In genomic region chr3:113825090-113825489, GRCh38 we compare ENCODE assay signal across 1 cellular context.
TF ChIP-seq lines count a peak whose summit lies in the region.

No MANE protein-coding gene starts in this region.

TF ChIP-seq in GM12878, 131 proteins besides CTCF, POLR2A, EP300 and RAD21 (continued from another document):
- peak; percentile 57 for TF ChIP-seq SKIL (IDR thresholded peaks at IDR 0.05; ENCODE audit: low read depth, poor library complexity, severe bottlenecking)
- no peak for TF ChIP-seq SRF (IDR thresholded peaks at IDR 0.05; ENCODE audit: low read depth in 2 of 2, low read length in 2 of 2)
- no peak for TF ChIP-seq BACH1 (IDR thresholded peaks at IDR 0.05; ENCODE audit: borderline replicate concordance)
- no peak for TF ChIP-seq RCOR1 (conservative IDR thresholded peaks at IDR 0.05; ENCODE audit: low read depth, low read length)
- TF ChIP-seq SIN3A (IDR thresholded peaks at IDR 0.05; ENCODE audit: low read depth, low read length): no peak
- TF ChIP-seq ATF7 (IDR thresholded peaks at IDR 0.05; ENCODE audit: low read depth): peak; percentile 88
- TF ChIP-seq BHLHE40 (IDR thresholded peaks at IDR 0.05; ENCODE audit: borderline replicate concordance in 1 of 2, low read depth in 2 of 2, low read length in 1 of 2): no peak
- no peak for TF ChIP-seq NR2F1 (conservative IDR thresholded peaks at IDR 0.05)
- TF ChIP-seq TCF7 (IDR thresholded peaks at IDR 0.05; ENCODE audit: borderline replicate concordance): no peak
- no peak for TF ChIP-seq FOXK2 (IDR thresholded peaks at IDR 0.05)
- TF ChIP-seq POU2F2 (IDR thresholded peaks at IDR 0.05; ENCODE audit: borderline replicate concordance, low read depth, low read length): no peak; the same call in 2 of the 3 replicates
- no peak for TF ChIP-seq ESRRA (IDR thresholded peaks at IDR 0.05; ENCODE audit: low read length)
- TF ChIP-seq LARP7 (IDR thresholded peaks at IDR 0.05): no peak
- TF ChIP-seq MEF2A (IDR thresholded peaks at IDR 0.05; ENCODE audit: insufficient read depth, low read depth, low read length): no peak
- TF ChIP-seq SMC3 (IDR thresholded peaks at IDR 0.05; ENCODE audit: borderline replicate concordance, low read length): no peak
- no peak for TF ChIP-seq MYB (IDR thresholded peaks at IDR 0.05; ENCODE audit: borderline replicate concordance, low read depth, low read length)
- no peak for TF ChIP-seq SREBF2 (IDR thresholded peaks at IDR 0.05; ENCODE audit: low read length)
- TF ChIP-seq SMAD1 (IDR thresholded peaks at IDR 0.05; ENCODE audit: low read depth, partially characterized antibody): no peak
- no peak for TF ChIP-seq SPI1 (IDR thresholded peaks at IDR 0.05; ENCODE audit: borderline replicate concordance, insufficient read depth, low read depth, low read length)
- TF ChIP-seq IRF5 (IDR thresholded peaks at IDR 0.05; ENCODE audit: borderline replicate concordance): no peak
- TF ChIP-seq RFX5 (IDR thresholded peaks at IDR 0.05; ENCODE audit: low read depth, low read length): no peak
- TF ChIP-seq IRF4 (IDR thresholded peaks at IDR 0.05; ENCODE audit: low read depth, low read length): peak; percentile 80
- no peak for TF ChIP-seq CUX1 (IDR thresholded peaks at IDR 0.05; ENCODE audit: insufficient replicate concordance, low read depth, low read length)
- no peak for TF ChIP-seq PML (IDR thresholded peaks at IDR 0.05; ENCODE audit: low read length)
- TF ChIP-seq NFXL1 (IDR thresholded peaks at IDR 0.05; ENCODE audit: borderline replicate concordance): no peak
- peak; percentile 76 for TF ChIP-seq MTA2 (IDR thresholded peaks at IDR 0.05; ENCODE audit: low read depth)
- no peak for TF ChIP-seq MYC (IDR thresholded peaks at IDR 0.05; ENCODE audit: insufficient read depth, insufficient read length, insufficient replicate concordance, low read length, severe bottlenecking)
- TF ChIP-seq CHD1 (IDR thresholded peaks at IDR 0.05; ENCODE audit: low read depth, low read length): no peak
- TF ChIP-seq BCL3 (IDR thresholded peaks at IDR 0.05; ENCODE audit: borderline replicate concordance, insufficient read depth, low read depth, low read length, poor library complexity, severe bottlenecking): peak; percentile 25
- TF ChIP-seq DPF2 (IDR thresholded peaks at IDR 0.05): peak; percentile 93
- peak; percentile 32; the same call in 1 of the 2 replicates for TF ChIP-seq ZNF217 (IDR thresholded peaks at IDR 0.05)
- no peak for TF ChIP-seq ZNF274 (IDR thresholded peaks at IDR 0.05; ENCODE audit: insufficient read depth, insufficient read length)
- TF ChIP-seq YY1 (IDR thresholded peaks at IDR 0.05; ENCODE audit: low read depth, low read length): 0 out of 2 replicates have a peak, but pooled peaks have one; percentile 25
- 0 out of 4 replicates have a peak, but pooled peaks of 1 of the 2 experiments have one; percentile 46 for TF ChIP-seq CEBPB (IDR thresholded peaks at IDR 0.05; ENCODE audit: borderline replicate concordance in 1 of 2, low read depth in 2 of 2, low read length in 2 of 2)
- no peak for TF ChIP-seq MAX (IDR thresholded peaks at IDR 0.05; ENCODE audit: low read depth, low read length)
- peak; percentile 55; the same call in 1 of the 2 replicates for TF ChIP-seq STAT3 (IDR thresholded peaks at IDR 0.05; ENCODE audit: low read depth, low read length)
- no peak for TF ChIP-seq POLR2AphosphoS5 (IDR thresholded peaks at IDR 0.05; ENCODE audit: low read length)
- TF ChIP-seq SMARCA5 (IDR thresholded peaks at IDR 0.05): no peak
- TF ChIP-seq IKZF2 (IDR thresholded peaks at IDR 0.05): peak; percentile 89 to 93
- TF ChIP-seq CHD2 (IDR thresholded peaks at IDR 0.05; ENCODE audit: borderline replicate concordance, low read depth, low read length): no peak
- no peak for TF ChIP-seq NRF1 (conservative IDR thresholded peaks at IDR 0.05; ENCODE audit: low read depth, low read length)
- TF ChIP-seq ZBTB33 (IDR thresholded peaks at IDR 0.05): no peak
- no peak for TF ChIP-seq SREBF1 (IDR thresholded peaks at IDR 0.05; ENCODE audit: low read length)
- peak; percentile 83 for TF ChIP-seq RUNX3 (IDR thresholded peaks at IDR 0.05; ENCODE audit: low read length)
- TF ChIP-seq ETV6 (conservative IDR thresholded peaks at IDR 0.05 in 1 of 2, IDR thresholded peaks at IDR 0.05 in 1 of 2; ENCODE audit: borderline replicate concordance in 1 of 2, low read depth in 1 of 2): peak in 1 of 2 experiments; percentile 40; a peak in 1 of 4 replicates
- TF ChIP-seq EGR1 (IDR thresholded peaks at IDR 0.05; ENCODE audit: borderline replicate concordance in 1 of 2, low read depth in 2 of 2, low read length in 2 of 2): no peak
- TF ChIP-seq USF1 (IDR thresholded peaks at IDR 0.05; ENCODE audit: borderline replicate concordance, extremely low read length, insufficient read depth, low read depth, low read length): no peak
- no peak for TF ChIP-seq IRF3 (IDR thresholded peaks at IDR 0.05)
- TF ChIP-seq GATAD2B (conservative IDR thresholded peaks at IDR 0.05; ENCODE audit: low read depth): no peak; the same call in 1 of the 2 replicates
- TF ChIP-seq E2F4 (IDR thresholded peaks at IDR 0.05; ENCODE audit: low read depth, low read length): no peak
- TF ChIP-seq ATF2 (IDR thresholded peaks at IDR 0.05; ENCODE audit: low read length): peak; percentile 82; the same call in 1 of the 2 replicates
- TF ChIP-seq HDAC2 (IDR thresholded peaks at IDR 0.05): no peak
